20 cellular contexts compared by ENCODE assay signal in genomic region chr3:96267577-96267976, GRCh38.
DNase-seq lines count a peak whose midpoint lies in the region; ATAC-seq, FAIRE-seq and TF ChIP-seq lines count a peak whose summit lies in the region.
"Had no signal": no experiment of that assay in that cellular context is flagged by ENCODE, and none has a peak within 500 bp of the region (broad histone marks: within the 10 kb centered on the region; RNA-seq: fewer than 3 reads in every experiment).

No MANE protein-coding gene starts in this region.

- CTCF ChIA-PET in SK-N-SH (lab: Yijun Ruan, JAX), result interaction anchor here (1.0 kb wide), 1 partner anchor 15 kb away, joined by 3 read pairs; no protein-coding TSS in a partner anchor

- H4K20me1 ChIP-seq in SK-N-SH (ENCODE audit: insufficient read depth), result no peaks in the 10 kb centered on the region

- POLR2A ChIA-PET in SK-N-SH (lab: Yijun Ruan, JAX), result no interaction called here

- H3K36me3 ChIP-seq in bronchial epithelial cell (ENCODE audit: control insufficient read depth, insufficient read depth, low read length) (no peaks in the 10 kb centered on the region), tibial nerve (no peaks in the 10 kb centered on the region), SK-N-SH (replicated peaks in 1 of 2; ENCODE audit: control insufficient read depth in 1 of 2, insufficient read depth in 2 of 2, low read length in 1 of 2) (no peaks in the 10 kb centered on the region)

- no peaks in the 10 kb centered on the region for H3K27me3 ChIP-seq in bronchial epithelial cell (ENCODE audit: control insufficient read depth, insufficient read depth, low read length)
- H3K27me3 ChIP-seq in tibial nerve, result no peaks in the 10 kb centered on the region
- no peaks in the 10 kb centered on the region for H3K27me3 ChIP-seq in SK-N-SH (ENCODE audit: insufficient read depth)

- H3K27ac ChIP-seq in tibial nerve (no peak overlapping the region), SK-N-SH (ENCODE audit: low read depth in 2 of 2, low read length in 1 of 2) (no peak overlapping the region)

- no peak for ATAC-seq in omental fat pad (ENCODE audit: low FRiP score)
- ATAC-seq: GM23338 had no signal

- WGBS in tibial nerve, 2 donors, result 77 to 79% methylated on average over 3 of the region's 3 CpGs
- 9% methylated on average over 3 of the region's 3 CpGs for WGBS in SK-N-SH (ENCODE audit: low lambda C conversion rate)

- H3K4me1 ChIP-seq in tibial nerve (no peaks in the 10 kb centered on the region), SK-N-SH (ENCODE audit: control insufficient read depth in 1 of 2, insufficient read depth in 2 of 2, low read depth in 1 of 2, low read length in 1 of 2) (no peaks in the 10 kb centered on the region)
- H3K4me1 ChIP-seq: Caco-2 had no signal

- no peaks in the 10 kb centered on the region for H3K9me2 ChIP-seq in SK-N-SH

- TF ChIP-seq RAD21 in SK-N-SH (IDR thresholded peaks at IDR 0.05; ENCODE audit: low read length), result no peak

- TF ChIP-seq CTCF in bronchial epithelial cell (IDR thresholded peaks at IDR 0.05; ENCODE audit: insufficient read depth, low read length, severe bottlenecking) (no peak), tibial nerve (IDR thresholded peaks at IDR 0.05) (no peak), SK-N-SH (IDR thresholded peaks at IDR 0.05) (no peak), omental fat pad (IDR thresholded peaks at IDR 0.05) (no peak)

- no peaks in the 10 kb centered on the region for H3K79me2 ChIP-seq in SK-N-SH (ENCODE audit: insufficient read depth)

- H3K9me3 ChIP-seq in tibial nerve (no peaks in the 10 kb centered on the region), SK-N-SH (no peaks in the 10 kb centered on the region)
- H3K9me3 ChIP-seq: Caco-2 had no signal

- no peak overlapping the region for H2AFZ ChIP-seq in SK-N-SH (ENCODE audit: low read depth)
- H2AFZ ChIP-seq: GM23338 had no signal

- no peak for FAIRE-seq in bronchial epithelial cell (lab: Jason Lieb, UNC)

- no peak overlapping the region for H3K4me3 ChIP-seq in bronchial epithelial cell (ENCODE audit: low read depth, low read length)
- no peak overlapping the region for H3K4me3 ChIP-seq in tibial nerve
- H3K4me3 ChIP-seq in SK-N-SH (ENCODE audit: low read depth in 2 of 2, low read length in 1 of 2), result no peak overlapping the region
- H3K4me3 ChIP-seq: GM23338 had no signal

- peak; percentile 53 for DNase-seq in HT-29 (ENCODE audit: low spot score)
- DNase-seq in OCI-M1 (lab: John Stamatoyannopoulos, UW), result peak; percentile 59
- DNase-seq in bronchial epithelial cell (ENCODE audit: low read depth), result peak; percentile 8
- DNase-seq in lung microvascular endothelial cell (ENCODE audit: low read depth in 2 of 2), result peak; percentile 20 to 37
- DNase-seq in tibial nerve (ENCODE audit: low spot score in 2 of 2), result no peak
- DNase-seq in SK-N-SH, result no peak
- DNase-seq in omental fat pad (ENCODE audit: low spot score), result no peak
- DNase-seq: Caco-2; CD4-positive, CD25-positive, alpha-beta regulatory T cell; DMS53; Karpas-422; MM.1S; NCI-H1417 treated with DMSO at 0.1 percent for 48 hours; NCI-H1930; NCI-H2171; NCI-H446; NCI-H69; RPMI8226; T-helper 1 cell had no signal

- H3F3A ChIP-seq in SK-N-SH (replicated peaks; ENCODE audit: insufficient read depth), result no peaks in the 10 kb centered on the region

- TF ChIP-seq POLR2A in tibial nerve (IDR thresholded peaks at IDR 0.05), result no peak

- H3K4me2 ChIP-seq in SK-N-SH, result no peak overlapping the region
- H3K4me2 ChIP-seq: GM23338 had no signal

- H3K9ac ChIP-seq in SK-N-SH, result no peak overlapping the region

- no peak for TF ChIP-seq EP300 in tibial nerve (IDR thresholded peaks at IDR 0.05)
- TF ChIP-seq EP300 in SK-N-SH (IDR thresholded peaks at IDR 0.05; ENCODE audit: borderline replicate concordance in 1 of 2, low read depth in 1 of 2, low read length in 1 of 2), result no peak

TF ChIP-seq in SK-N-SH, 30 proteins besides CTCF, POLR2A, EP300 and RAD21:
- no peak for TF ChIP-seq FOXJ3 (CRISPR knock-in tag; IDR thresholded peaks at IDR 0.05)
- no peak for TF ChIP-seq SMC3 (IDR thresholded peaks at IDR 0.05; ENCODE audit: low read depth, low read length)

Comparison
In these comparisons a context has a peak if more than half of its experiments do, and no peak if none do; other contexts are left out.
1. DNase-seq: peak in HT-29 (single experiment), OCI-M1 (single experiment), bronchial epithelial cell (single experiment) and lung microvascular endothelial cell (2 of 2); none in tibial nerve (0 of 2), SK-N-SH (single experiment) and omental fat pad (single experiment).